In genomic region chr9:85053206-85053605, GRCh38 we compare ENCODE assay signal across 27 cellular contexts.
DNase-seq lines count a peak whose midpoint lies in the region; ATAC-seq and TF ChIP-seq lines count a peak whose summit lies in the region.
"Had no signal": no experiment of that assay in that cellular context is flagged by ENCODE, and none has a peak within 500 bp of the region (broad histone marks: within the 10 kb centered on the region; RNA-seq: fewer than 3 reads in every experiment).

No MANE protein-coding gene starts in this region.

- DNase-seq in Daoy (ENCODE audit: low read depth) (peak; percentile 17), RWPE2 (ENCODE audit: low spot score) (no peak), hepatocyte (ENCODE audit: low spot score) (peak; percentile 49), neural progenitor cell (ENCODE audit: low spot score) (no peak), NCI-H2171 treated with DMSO at 0.1 percent for 48 hours (lab: John Stamatoyannopoulos, UW) (no peak), NCI-H1694 treated with DMSO at 0.1 percent for 48 hours (lab: John Stamatoyannopoulos, UW) (no peak), KBM-7 (no peak), GM20000 (ENCODE audit: low spot score) (no peak)
- DNase-seq: ACHN; activated CD4-positive, alpha-beta memory T cell treated with anti-CD3 and anti-CD28 coated beads, Interleukin-2, amount 10 ng/mL, durations not matched to agents 7 days and 5 days; activated CD4-positive, alpha-beta T cell treated with anti-CD3 and anti-CD28 coated beads for 1 hour; activated CD8-positive, alpha-beta memory T cell treated with anti-CD3 and anti-CD28 coated beads, Interleukin-2, amount 50 U/mL, for 48 hours; activated naive CD4-positive, alpha-beta T cell treated with anti-CD3 and anti-CD28 coated beads for 36 hours; CD8-positive, alpha-beta T cell; DMS153; hypothalamus; left colon; NCI-H1092; NCI-H187 treated with DMSO at 0.1 percent for 48 hours; NCI-H526 treated with DMSO at 0.1 percent for 48 hours; occipital lobe; SHP77; stimulated activated CD4-positive, alpha-beta T cell treated with anti-CD3 and anti-CD28 coated beads, Interleukin-4, amount 100 ng/mL, for 24 hours; tibial artery had no signal

- H3K4me3 Mint-ChIP-seq in neural progenitor cell, result no peak overlapping the region
- H3K4me3 Mint-ChIP-seq: activated CD4-positive, alpha-beta memory T cell treated with anti-CD3 and anti-CD28 coated beads, Interleukin-2, amount 10 ng/mL, durations not matched to agents 7 days and 5 days; activated naive CD4-positive, alpha-beta T cell treated with anti-CD3 and anti-CD28 coated beads for 36 hours; B cell; CD8-positive, alpha-beta T cell; T-helper 2 cell treated with Interferon-gamma antibody and Interleukin-4, amounts not matched to agents 5 μg/mL and 100 μg/mL, for 36 hours had no signal

- H3K4me2 ChIP-seq in hepatocyte (peak overlapping the region; percentile 19), neural progenitor cell (no peak overlapping the region)

- H3F3A ChIP-seq in neural progenitor cell (ENCODE audit: low read depth), result no peaks in the 10 kb centered on the region

- WGBS in hepatocyte (ENCODE audit: low lambda C conversion rate, missing lambda C conversion rate), result 17% methylated on average over 2 of the region's 2 CpGs

- H3K4me1 ChIP-seq in RWPE2 (ENCODE audit: insufficient read depth, poor library complexity, severe bottlenecking) (peaks cover 4% of the 10 kb centered on the region), hepatocyte (ENCODE audit: insufficient read depth) (peaks cover 13% of the 10 kb centered on the region), neural progenitor cell (no peaks in the 10 kb centered on the region)
- H3K4me1 ChIP-seq: gastroesophageal sphincter, tibial artery had no signal

- no peaks in the 10 kb centered on the region for H3K36me3 Mint-ChIP-seq in neural progenitor cell
- H3K36me3 Mint-ChIP-seq: CD8-positive, alpha-beta T cell had no signal

- H4K20me1 ChIP-seq in hepatocyte (ENCODE audit: insufficient read depth, poor library complexity, severe bottlenecking) (no peaks in the 10 kb centered on the region), neural progenitor cell (ENCODE audit: low read depth) (no peaks in the 10 kb centered on the region)

- H3K27ac ChIP-seq in RWPE2 (ENCODE audit: poor library complexity, severe bottlenecking), result no peak overlapping the region
- H3K27ac ChIP-seq in hepatocyte, result peak overlapping the region; percentile 38
- no peak overlapping the region for H3K27ac ChIP-seq in neural progenitor cell
- H3K27ac ChIP-seq: gastroesophageal sphincter, tibial artery had no signal

- no peaks in the 10 kb centered on the region for H3K9me3 ChIP-seq in RWPE2 (ENCODE audit: severe bottlenecking)
- H3K9me3 ChIP-seq in hepatocyte (ENCODE audit: low read depth), result no peaks in the 10 kb centered on the region
- H3K9me3 ChIP-seq in neural progenitor cell (ENCODE audit: low read depth), result no peaks in the 10 kb centered on the region
- H3K9me3 ChIP-seq: gastroesophageal sphincter, tibial artery had no signal

- in situ Hi-C loops in KBM-7 (cut with MboI; ENCODE audit: low pct_unique_long_range_greater_than_20kb, low sequenced_read_pairs), result no loop called here

- peaks cover 6% of the 10 kb centered on the region for H3K9me3 Mint-ChIP-seq in neural progenitor cell
- H3K9me3 Mint-ChIP-seq: activated CD4-positive, alpha-beta memory T cell treated with anti-CD3 and anti-CD28 coated beads, Interleukin-2, amount 10 ng/mL, durations not matched to agents 7 days and 5 days; activated naive CD4-positive, alpha-beta T cell treated with anti-CD3 and anti-CD28 coated beads for 36 hours; CD8-positive, alpha-beta T cell; T-helper 2 cell treated with Interferon-gamma antibody and Interleukin-4, amounts not matched to agents 5 μg/mL and 100 μg/mL, for 36 hours had no signal

- ATAC-seq in RWPE2 (ENCODE audit: low read depth), result peak; percentile 71
- ATAC-seq: CD8-positive, alpha-beta T cell; gastroesophageal sphincter; left colon had no signal

- H3K9me2 ChIP-seq in hepatocyte (replicated peaks; ENCODE audit: insufficient read depth), result no peaks in the 10 kb centered on the region

- peaks cover 4% of the 10 kb centered on the region for H3K27me3 Mint-ChIP-seq in neural progenitor cell (ENCODE audit: insufficient read depth, low read depth)
- H3K27me3 Mint-ChIP-seq: activated CD4-positive, alpha-beta memory T cell treated with anti-CD3 and anti-CD28 coated beads, Interleukin-2, amount 10 ng/mL, durations not matched to agents 7 days and 5 days; B cell had no signal

- H3K4me3 ChIP-seq in RWPE2 (ENCODE audit: severe bottlenecking), result no peak overlapping the region
- H3K4me3 ChIP-seq in hepatocyte, result no peak overlapping the region
- no peak overlapping the region for H3K4me3 ChIP-seq in neural progenitor cell
- H3K4me3 ChIP-seq: gastroesophageal sphincter, tibial artery had no signal

- H3K27me3 ChIP-seq in RWPE2 (ENCODE audit: insufficient read depth, poor library complexity, severe bottlenecking) (no peaks in the 10 kb centered on the region), hepatocyte (no peaks in the 10 kb centered on the region), neural progenitor cell (no peaks in the 10 kb centered on the region)
- H3K27me3 ChIP-seq: gastroesophageal sphincter had no signal

- H2AFZ ChIP-seq in hepatocyte (no peak overlapping the region), neural progenitor cell (replicated peaks) (no peak overlapping the region)

- no peaks in the 10 kb centered on the region for H3K36me3 ChIP-seq in RWPE2 (ENCODE audit: low read depth)
- H3K36me3 ChIP-seq in hepatocyte (replicated peaks; ENCODE audit: insufficient read depth, low read depth), result no peaks in the 10 kb centered on the region
- no peaks in the 10 kb centered on the region for H3K36me3 ChIP-seq in neural progenitor cell
- H3K36me3 ChIP-seq: gastroesophageal sphincter, tibial artery had no signal

- peak overlapping the region; percentile 26 for H3K27ac Mint-ChIP-seq in neural progenitor cell
- H3K27ac Mint-ChIP-seq: activated CD4-positive, alpha-beta memory T cell treated with anti-CD3 and anti-CD28 coated beads, Interleukin-2, amount 10 ng/mL, durations not matched to agents 7 days and 5 days; activated naive CD4-positive, alpha-beta T cell treated with anti-CD3 and anti-CD28 coated beads for 36 hours; B cell; CD8-positive, alpha-beta T cell; T-helper 2 cell treated with Interferon-gamma antibody and Interleukin-4, amounts not matched to agents 5 μg/mL and 100 μg/mL, for 36 hours had no signal

- TF ChIP-seq CTCF in RWPE2 (IDR thresholded peaks at IDR 0.05; ENCODE audit: poor library complexity, severe bottlenecking), result no peak
- no peak for TF ChIP-seq CTCF in hepatocyte (IDR thresholded peaks at IDR 0.05; ENCODE audit: poor library complexity)
- no peak for TF ChIP-seq CTCF in neural progenitor cell (IDR thresholded peaks at IDR 0.05)
- TF ChIP-seq CTCF in GM20000 (IDR thresholded peaks at IDR 0.05; ENCODE audit: extremely low read depth, missing control alignments), result no peak

- H3K9ac ChIP-seq in neural progenitor cell, result no peak overlapping the region

- H3K79me2 ChIP-seq in hepatocyte (no peaks in the 10 kb centered on the region), neural progenitor cell (ENCODE audit: low read depth) (no peaks in the 10 kb centered on the region)

- H3K4me1 Mint-ChIP-seq in neural progenitor cell, result peaks cover 11% of the 10 kb centered on the region
- H3K4me1 Mint-ChIP-seq: activated CD4-positive, alpha-beta memory T cell treated with anti-CD3 and anti-CD28 coated beads, Interleukin-2, amount 10 ng/mL, durations not matched to agents 7 days and 5 days; B cell had no signal

Comparison
In these comparisons a context has a peak if more than half of its experiments do, and no peak if none do; other contexts are left out.
1. DNase-seq: peak in Daoy (single experiment) and hepatocyte (single experiment); none in RWPE2 (single experiment), neural progenitor cell (single experiment), NCI-H2171 treated with DMSO at 0.1 percent for 48 hours (single experiment), NCI-H1694 treated with DMSO at 0.1 percent for 48 hours (single experiment), KBM-7 (single experiment) and GM20000 (single experiment).